Comparison of ENCODE assay signal across 21 cellular contexts in the genomic region with DNA sequence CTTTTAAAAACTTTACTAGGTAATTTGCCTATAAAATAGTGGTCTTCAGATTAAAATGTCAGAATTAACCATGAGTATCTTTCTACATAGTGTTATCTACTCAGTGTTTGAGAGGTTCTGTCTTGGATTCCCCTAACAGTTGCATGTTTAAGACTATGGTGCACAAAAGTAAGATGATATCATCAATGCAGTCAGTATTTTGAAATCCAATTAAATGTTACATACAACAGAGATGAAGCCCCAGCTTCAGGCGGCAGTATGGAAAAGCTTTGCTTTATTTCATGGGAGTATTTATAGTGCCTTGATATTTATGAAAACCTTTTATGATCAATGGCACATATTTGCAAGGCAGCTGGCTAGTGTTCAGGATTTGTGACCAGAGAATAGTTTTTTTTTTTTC.
"Had no signal": no experiment of that assay in that cellular context is flagged by ENCODE, and none has a peak within 500 bp of the region (broad histone marks: within the 10 kb centered on the region; RNA-seq: fewer than 3 reads in every experiment).

No MANE protein-coding gene starts in this region.

- ATAC-seq: naive thymus-derived CD8-positive, alpha-beta T cell; natural killer cell treated with Interleukin-12 subunit alpha and Interleukin-12 subunit beta and Interleukin-15 and Interleukin-18, amount 100 ng/mL, for 72 hours; psoas muscle; right cardiac atrium; stimulated activated effector memory CD8-positive, alpha-beta T cell treated with anti-CD3 and anti-CD28 coated beads, Interleukin-12 subunit alpha, Interleukin-12 subunit beta, amount 100 ng/mL, for 72 hours; stimulated activated naive B cell treated with anti-CD40 and anti-IgM and Interleukin-4, amounts not matched to agents 10 μg/mL and 1 μg/mL and 100 μg/mL, for 72 hours; upper lobe of right lung had no signal

- DNase-seq: naive thymus-derived CD8-positive, alpha-beta T cell; occipital lobe; ovary; posterior cingulate gyrus; psoas muscle; right cardiac atrium; sigmoid colon; small intestine; stimulated activated CD4-positive, alpha-beta T cell treated with anti-CD3 and anti-CD28 coated beads, Interleukin-15, amount 100 ng/mL, for 24 hours; stimulated activated CD4-positive, alpha-beta T cell treated with anti-CD3 and anti-CD28 coated beads, Interleukin-2, amount 100 ng/mL, for 24 hours; stimulated activated CD4-positive, alpha-beta T cell treated with anti-CD3 and anti-CD28 coated beads, Interleukin-2, amount 100 ng/mL, for 48 hours; stimulated activated CD4-positive, alpha-beta T cell treated with anti-CD3 and anti-CD28 coated beads, Interleukin-4, amount 100 ng/mL, for 24 hours; stimulated activated naive B cell treated with anti-CD40 and anti-IgM and Interleukin-4, amounts not matched to agents 10 μg/mL and 1 μg/mL and 100 μg/mL, for 72 hours; stimulated activated naive CD4-positive, alpha-beta T cell treated with Interleukin-2 at 50 U/mL for 16 hours; stomach; thyroid gland; trophoblast cell; upper lobe of right lung; uterus had no signal

- FAIRE-seq: small intestine had no signal
